Comparison of ENCODE assay signal across 8 cellular contexts in the genomic region with DNA sequence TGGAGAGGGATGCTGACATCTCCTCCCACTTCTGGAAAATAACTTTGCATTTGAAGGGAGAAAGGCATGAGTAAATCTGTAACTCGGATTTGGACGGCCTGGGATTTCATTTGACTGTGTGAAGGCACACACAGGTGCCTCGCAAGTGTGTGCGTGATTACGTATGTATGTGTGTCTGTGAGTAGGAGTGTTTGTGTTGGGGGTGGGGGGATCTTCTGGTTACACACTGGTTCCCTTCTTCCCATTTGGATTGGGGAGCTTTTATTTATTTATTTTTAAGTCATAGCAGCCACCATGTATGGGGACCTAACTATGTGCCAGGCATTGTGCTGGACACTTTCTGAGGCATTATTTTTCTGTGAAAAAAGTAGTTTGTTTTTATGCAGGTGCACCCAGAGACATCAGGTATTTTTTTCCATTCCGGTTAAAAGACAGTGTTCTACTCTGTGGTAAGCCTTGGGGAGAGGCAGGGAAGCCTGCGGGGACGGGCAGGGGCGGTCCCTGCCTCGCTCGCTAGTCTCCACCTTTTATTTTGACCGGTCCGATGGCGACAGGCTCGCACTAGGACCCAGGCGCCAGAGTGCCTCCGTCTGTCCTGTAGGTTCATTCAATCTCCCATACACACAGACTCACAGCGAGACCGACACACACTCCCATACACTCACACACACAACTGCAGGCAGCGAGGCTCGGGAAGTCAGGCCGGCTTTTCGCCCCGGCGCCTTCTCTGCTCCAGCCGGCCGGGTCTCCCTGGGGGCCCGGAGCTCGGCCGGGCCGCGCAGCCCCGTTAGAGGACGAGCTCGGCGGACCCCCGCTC. TPM values are rescaled to one million over a fixed set of nuclear protein-coding genes. Genes with fewer than 3 reads are reported as not detected.
A peak's percentile ranks its signal among the peaks of the same experiment; 100 is the strongest.
DNase-seq lines count a peak whose midpoint lies in the region; ATAC-seq and TF ChIP-seq lines count a peak whose summit lies in the region.

A gene (plus strand): TSS at position 618 of the 817 bp plus-strand sequence. CDS start 204 bp downstream, outside the sequence.

- H3K4me1 Mint-ChIP-seq in activated naive CD8-positive, alpha-beta T cell (ENCODE audit: low read depth), result peaks cover 36% of the 10 kb centered on the region
- H3K4me1 Mint-ChIP-seq in nephron progenitor cell, result peaks cover 44% of the 10 kb centered on the region

- H3F3A ChIP-seq in PC-9 (ENCODE audit: insufficient read depth, low read depth), result no peaks in the 10 kb centered on the region

- WGBS in gastroesophageal sphincter (ENCODE audit: low coverage in 1 of 2), 2 donors, result 18 to 20% methylated on average over 8 to 9 of the region's 37 CpGs

- DNase-seq in DND-41, result no peak
- peak; percentile 59 to 63 for DNase-seq in PC-9
- DNase-seq in nephron progenitor cell, result peak; percentile 65
- DNase-seq in uterus, result peak; percentile 62 to 71

- peak within 1 kb of the TSS; percentile 91 for H3K4me3 Mint-ChIP-seq in activated naive CD8-positive, alpha-beta T cell
- H3K4me3 Mint-ChIP-seq in nephron progenitor cell, result peak within 1 kb of the TSS; percentile 94

- H3K4me2 ChIP-seq in DND-41 (ENCODE audit: insufficient read depth, low read length), result peak within 1 kb of the TSS; percentile 93
- H3K4me2 ChIP-seq in PC-9, result peak within 1 kb of the TSS; percentile 77

- no peaks in the 10 kb centered on the region for H3K9me3 ChIP-seq in DND-41 (ENCODE audit: insufficient read depth, low read length, severe bottlenecking)
- no peaks in the 10 kb centered on the region for H3K9me3 ChIP-seq in PC-9 (ENCODE audit: insufficient read depth, low read depth)
- no peaks in the 10 kb centered on the region for H3K9me3 ChIP-seq in gastroesophageal sphincter
- H3K9me3 ChIP-seq in uterus, result no peaks in the 10 kb centered on the region

- H3K79me2 ChIP-seq in DND-41 (ENCODE audit: insufficient read depth, low read length), result no peaks in the 10 kb centered on the region
- H3K79me2 ChIP-seq in PC-9 (ENCODE audit: low read depth), result no peaks in the 10 kb centered on the region

- CTCF ChIA-PET in PC-9 (lab: Charles Lee), result interaction anchor here (0.6 to 0.9 kb wide), 3 partner anchors 19 to 51 kb away, joined by 3 to 7 read pairs (median 6); no protein-coding TSS in a partner anchor

- no peaks in the 10 kb centered on the region for H3K36me3 Mint-ChIP-seq in activated naive CD8-positive, alpha-beta T cell
- H3K36me3 Mint-ChIP-seq in nephron progenitor cell (ENCODE audit: low read depth), result no peaks in the 10 kb centered on the region

- ATAC-seq in DND-41 (ENCODE audit: insufficient read depth, low read depth) (no peak), GM21381 (IDR thresholded peaks at IDR 0.05; ENCODE audit: unreplicated experiment) (peak; percentile 52), HG03571 (IDR thresholded peaks at IDR 0.05; ENCODE audit: unreplicated experiment) (peak; percentile 54), gastroesophageal sphincter (peak; percentile 37)

- no peak for TF ChIP-seq CTCF in DND-41 (IDR thresholded peaks at IDR 0.05; ENCODE audit: borderline replicate concordance, extremely low read depth, low read length, poor library complexity, severe bottlenecking)
- no peak for TF ChIP-seq CTCF in PC-9 (conservative IDR thresholded peaks at IDR 0.05)
- TF ChIP-seq CTCF in gastroesophageal sphincter (IDR thresholded peaks at IDR 0.05), result no peak
- TF ChIP-seq CTCF in nephron progenitor cell (IDR thresholded peaks at IDR 0.05), result no peak
- TF ChIP-seq CTCF in uterus (IDR thresholded peaks at IDR 0.05), result no peak

- H3K27me3 ChIP-seq in DND-41 (ENCODE audit: insufficient read depth, low read length, poor library complexity) (peaks cover 81% of the 10 kb centered on the region), PC-9 (ENCODE audit: insufficient read depth, low read depth) (no peaks in the 10 kb centered on the region), gastroesophageal sphincter (no peaks in the 10 kb centered on the region), uterus (no peaks in the 10 kb centered on the region)

- peak within 1 kb of the TSS; percentile 72 for H2AFZ ChIP-seq in DND-41 (ENCODE audit: low read depth, low read length)
- peak within 1 kb of the TSS; percentile 89 for H2AFZ ChIP-seq in PC-9

- H3K27ac ChIP-seq in DND-41 (ENCODE audit: low read length) (no peak within 1 kb of the TSS; the same call in 1 of the 2 replicates), PC-9 (no peak within 1 kb of the TSS), gastroesophageal sphincter (peak within 1 kb of the TSS; percentile 92 to 100 (median 98)), uterus (peak within 1 kb of the TSS; percentile 95 to 98)

- POLR2A ChIA-PET in PC-9 (lab: Charles Lee; ENCODE audit: unreplicated experiment), result interaction anchor here (0.6 kb wide), 2 partner anchors 74 to 198 kb away, joined by 3 to 8 read pairs; no protein-coding TSS in a partner anchor

- H3K27me3 Mint-ChIP-seq in activated naive CD8-positive, alpha-beta T cell, result peaks cover 11% of the 10 kb centered on the region
- H3K27me3 Mint-ChIP-seq in nephron progenitor cell (ENCODE audit: low read depth, poor library complexity), result peaks cover 54% of the 10 kb centered on the region

- H3K27ac Mint-ChIP-seq in activated naive CD8-positive, alpha-beta T cell, result no peak within 1 kb of the TSS
- H3K27ac Mint-ChIP-seq in nephron progenitor cell, result peak within 1 kb of the TSS; percentile 99

- H4K20me1 ChIP-seq in DND-41 (ENCODE audit: insufficient read depth, low read length) (no peaks in the 10 kb centered on the region; the same call in 1 of the 2 replicates), PC-9 (ENCODE audit: insufficient read depth) (no peaks in the 10 kb centered on the region)

- H3K4me3 ChIP-seq in DND-41 (ENCODE audit: low read depth in 1 of 2, low read length in 2 of 2), result peak within 1 kb of the TSS; percentile 11 to 60; a peak in 3 of 4 replicates
- H3K4me3 ChIP-seq in PC-9, result peak within 1 kb of the TSS; percentile 80
- peak within 1 kb of the TSS; percentile 62 to 97 for H3K4me3 ChIP-seq in gastroesophageal sphincter
- peak within 1 kb of the TSS; percentile 61 to 78 for H3K4me3 ChIP-seq in uterus

- no peaks in the 10 kb centered on the region for H3K9me2 ChIP-seq in PC-9 (ENCODE audit: insufficient read depth)

- BruUV-seq in PC-9 (replicated peaks; lab: Mats Ljungman, UMichigan), result no TSS peak

- H3K9ac ChIP-seq in DND-41 (ENCODE audit: low read depth, low read length), result peak within 1 kb of the TSS; percentile 46

- no peak for TF ChIP-seq EP300 in gastroesophageal sphincter (IDR thresholded peaks at IDR 0.05)

- H3K4me1 ChIP-seq in DND-41 (ENCODE audit: insufficient read depth, low read length) (peaks cover 43% of the 10 kb centered on the region), PC-9 (replicated peaks; ENCODE audit: insufficient read depth) (no peaks in the 10 kb centered on the region; the same call in 1 of the 2 replicates), gastroesophageal sphincter (peaks cover 0 to 20% (median 10%) of the 10 kb centered on the region in 3 donors), uterus (no peaks in the 10 kb centered on the region)

- no peaks in the 10 kb centered on the region for H3K36me3 ChIP-seq in DND-41 (ENCODE audit: insufficient read depth, low read length)
- no peaks in the 10 kb centered on the region for H3K36me3 ChIP-seq in PC-9 (ENCODE audit: low read depth)
- H3K36me3 ChIP-seq in gastroesophageal sphincter, result no peaks in the 10 kb centered on the region
- no peaks in the 10 kb centered on the region for H3K36me3 ChIP-seq in uterus

- intact Hi-C loops in PC-9 (cut with micrococcal nuclease; ENCODE audit: unreplicated experiment) (loop anchor here (1.0 to 5.0 kb wide), 5 partner anchors 70 to 205 kb away; a partner anchor contains a TSS), uterus (cut with DNase I; ENCODE audit: low total_unique reads) (loop anchor here (5.0 kb wide), 1 partner anchor 70 kb away; no protein-coding TSS in a partner anchor)

- H3K9me3 Mint-ChIP-seq in activated naive CD8-positive, alpha-beta T cell (ENCODE audit: low read depth), result no peaks in the 10 kb centered on the region
- H3K9me3 Mint-ChIP-seq in nephron progenitor cell, result no peaks in the 10 kb centered on the region

- TF ChIP-seq POLR2A in gastroesophageal sphincter (IDR thresholded peaks at IDR 0.05) (no peak), uterus (IDR thresholded peaks at IDR 0.05) (peak; percentile 29 to 40)

RNA-seq across cellular contexts. Expression of the gene that starts here (rescaled TPM):
- total RNA-seq in PC-9 (2021), result 25.8 and 25.9 TPM in 2 replicates
- 100 to 1,000 TPM; 103 to 279 (median 218) TPM for total RNA-seq in gastroesophageal sphincter
- total RNA-seq in uterus, result 10 to 100 TPM; 27.4 to 52.9 (median 51.6) TPM

Comparison
In these comparisons a context has a peak if more than half of its experiments do, and no peak if none do; other contexts are left out.
1. H3K27ac ChIP-seq: peak in gastroesophageal sphincter (4 of 4) and uterus (2 of 2); none in DND-41 (single experiment) and PC-9 (single experiment).
2. POLR2A ChIP-seq: peak in uterus (2 of 2); none in gastroesophageal sphincter (0 of 2).
3. Peak in every context shown above with its lines, with median percentiles within 50 percentile points of each other: H3K4me3 ChIP-seq.